ENCODE assay signal across 8 cellular contexts in genomic region chr22:50469377-50470305, GRCh38. TPM values are rescaled to one million over a fixed set of nuclear protein-coding genes. Genes with fewer than 3 reads are reported as not detected.
DNase-seq lines count a peak whose midpoint lies in the region; ATAC-seq, FAIRE-seq and TF ChIP-seq lines count a peak whose summit lies in the region.

No MANE protein-coding gene starts in this region.

- no peak overlapping the region for H4K5ac ChIP-seq in mesendoderm (ENCODE audit: low read length)

- no peak overlapping the region for H3K4ac ChIP-seq in mesendoderm (ENCODE audit: low read depth, low read length)

- H3K79me1 ChIP-seq in mesendoderm (ENCODE audit: low read length): peaks cover 32% of the 10 kb centered on the region

- no peak overlapping the region for H2BK15ac ChIP-seq in mesendoderm (replicated peaks; ENCODE audit: low read depth)

- H3K4me1 ChIP-seq in mesendoderm (ENCODE audit: control insufficient read depth, low read depth, low read length): peaks cover 12% of the 10 kb centered on the region
- peaks cover 52 to 65% (median 55%) of the 10 kb centered on the region in 4 donors for H3K4me1 ChIP-seq in stomach

- no peak for TF ChIP-seq POLR2A in stomach (IDR thresholded peaks at IDR 0.05)

- peaks cover 35% of the 10 kb centered on the region for H3K36me3 Mint-ChIP-seq in T-helper 2 cell treated with Interferon-gamma antibody and Interleukin-4, amounts not matched to agents 5 μg/mL and 100 μg/mL, for 36 hours (ENCODE audit: low read depth)

- H4K8ac ChIP-seq in mesendoderm (ENCODE audit: low read depth, low read length): no peak overlapping the region

- peaks cover 29% of the 10 kb centered on the region for H3K36me3 ChIP-seq in KOPT-K1 (ENCODE audit: insufficient read depth, low read length)
- peaks cover 6% of the 10 kb centered on the region for H3K36me3 ChIP-seq in mesendoderm (ENCODE audit: control insufficient read depth, insufficient read depth, low read length)
- peaks cover 33 to 38% (median 37%) of the 10 kb centered on the region in 4 donors for H3K36me3 ChIP-seq in stomach

- H2AK5ac ChIP-seq in mesendoderm (ENCODE audit: low read length): no peak overlapping the region

- H3K9me3 Mint-ChIP-seq in T-helper 2 cell treated with Interferon-gamma antibody and Interleukin-4, amounts not matched to agents 5 μg/mL and 100 μg/mL, for 36 hours: no peaks in the 10 kb centered on the region

- peaks cover 40% of the 10 kb centered on the region for H3K4me1 Mint-ChIP-seq in T-helper 2 cell treated with Interferon-gamma antibody and Interleukin-4, amounts not matched to agents 5 μg/mL and 100 μg/mL, for 36 hours (ENCODE audit: low read depth)

- peak overlapping the region; percentile 50 for H3K56ac ChIP-seq in mesendoderm (ENCODE audit: low read length)

- ATAC-seq in GM21723 (IDR thresholded peaks at IDR 0.05; ENCODE audit: unreplicated experiment): peak; percentile 55

- peak overlapping the region; percentile 36 for H3K9ac ChIP-seq in mesendoderm (ENCODE audit: low read length)

- peak overlapping the region; percentile 79 for H3K4me3 Mint-ChIP-seq in T-helper 2 cell treated with Interferon-gamma antibody and Interleukin-4, amounts not matched to agents 5 μg/mL and 100 μg/mL, for 36 hours

- TF ChIP-seq CTCF in stomach (IDR thresholded peaks at IDR 0.05): no peak
- no peak for TF ChIP-seq CTCF in D721Med (IDR thresholded peaks at IDR 0.05; ENCODE audit: insufficient read depth, missing control alignments)

- no peaks in the 10 kb centered on the region for H3K27me3 ChIP-seq in mesendoderm (ENCODE audit: insufficient read depth, low read length, poor library complexity)
- H3K27me3 ChIP-seq in stomach: no peaks in the 10 kb centered on the region

- H3K9me3 ChIP-seq in KOPT-K1 (ENCODE audit: insufficient read depth, low read length, poor library complexity, severe bottlenecking): no peaks in the 10 kb centered on the region
- no peaks in the 10 kb centered on the region for H3K9me3 ChIP-seq in stomach

- H3K27ac ChIP-seq in KOPT-K1 (ENCODE audit: low read depth, low read length, poor library complexity, severe bottlenecking) (peak overlapping the region; percentile 96), angular gyrus (ENCODE audit: low read depth, low read length) (peak overlapping the region; percentile 85), mesendoderm (ENCODE audit: low read depth, low read length) (no peak overlapping the region), stomach (peak overlapping the region; percentile 63 to 81 (median 68))

- no peak overlapping the region for H3K23ac ChIP-seq in mesendoderm (ENCODE audit: low read length)

- no peak overlapping the region for H3K4me3 ChIP-seq in mesendoderm (ENCODE audit: low read length)
- peak overlapping the region in 2 of 4 donors; percentile 7 to 26 for H3K4me3 ChIP-seq in stomach

- no peak overlapping the region for H3K18ac ChIP-seq in mesendoderm (ENCODE audit: low read length)

- no peaks in the 10 kb centered on the region for H3K27me3 Mint-ChIP-seq in T-helper 2 cell treated with Interferon-gamma antibody and Interleukin-4, amounts not matched to agents 5 μg/mL and 100 μg/mL, for 36 hours (ENCODE audit: low read depth)

- WGBS in mesendoderm (ENCODE audit: extremely low coverage, insufficient coverage, low lambda C conversion rate): no CpG with 5 or more reads among the region's 25 CpGs
- 7 to 38% (median 28%) methylated on average over 3 to 25 of the region's 25 CpGs for WGBS in stomach, 5 donors

- no peak for TF ChIP-seq EP300 in stomach (IDR thresholded peaks at IDR 0.05)

- H2BK120ac ChIP-seq in mesendoderm (ENCODE audit: low read depth, low read length): no peak overlapping the region

- H2BK5ac ChIP-seq in mesendoderm (ENCODE audit: low read length): no peak overlapping the region

- H3K27ac Mint-ChIP-seq in T-helper 2 cell treated with Interferon-gamma antibody and Interleukin-4, amounts not matched to agents 5 μg/mL and 100 μg/mL, for 36 hours: peak overlapping the region; percentile 90

- H3K79me2 ChIP-seq in mesendoderm (ENCODE audit: control insufficient read depth, insufficient read depth, low read length): peaks cover 56% of the 10 kb centered on the region

- no peak for FAIRE-seq in D721Med (lab: Jason Lieb, UNC)

- H3K4me2 ChIP-seq in mesendoderm (ENCODE audit: low read length): no peak overlapping the region

- DNase-seq in GF-D8 (lab: John Stamatoyannopoulos, UW): peak; percentile 93
- DNase-seq in T-helper 2 cell treated with Interferon-gamma antibody and Interleukin-4, amounts not matched to agents 5 μg/mL and 100 μg/mL, for 36 hours (ENCODE audit: low spot score): peak; percentile 90
- peak; percentile 80 for DNase-seq in mesendoderm
- peak; percentile 83 for DNase-seq in stomach
- no peak for DNase-seq in D721Med (ENCODE audit: insufficient read length, low spot score)

- intact Hi-C loops in stomach (cut with DNase I; ENCODE audit: low total_unique reads): no loop called here

RNA-seq across cellular contexts. Expression of gene SBF1, which starts 5.2 kb away (rescaled TPM):
- 15.8 TPM for polyA plus RNA-seq in mesendoderm (2013, experiment 1 of 2)
- 15.4 TPM for polyA plus RNA-seq in mesendoderm (2013, experiment 2 of 2)
- 100 to 1,000 TPM in 1 of 5 donors, 10 to 100 TPM in 4; 34.9 to 122 (median 65.2) TPM for total RNA-seq in stomach
- 10 to 100 TPM in 2 of 3 donors, 1 to 10 TPM in 1; 9.6 to 42.3 (median 25.0) TPM for polyA plus RNA-seq in stomach

RNA-seq across cellular contexts. Expression of gene ADM2, which starts 11.7 kb away (rescaled TPM):
- 3.5 TPM for polyA plus RNA-seq in mesendoderm (2013, experiment 1 of 2)
- polyA plus RNA-seq in mesendoderm (2013, experiment 2 of 2): 3.8 TPM
- 1 to 10 TPM in 1 of 5 donors, under 1 TPM in 1, not detected in 3; 0.37 to 1.3 TPM for total RNA-seq in stomach
- polyA plus RNA-seq in stomach: 1 to 10 TPM; 1.5 to 3.7 (median 1.6) TPM

RNA-seq across cellular contexts. Expression of gene MIOX, which starts 17.0 kb away (rescaled TPM):
- 0.08 TPM for polyA plus RNA-seq in mesendoderm (2013, experiment 1 of 2)
- polyA plus RNA-seq in mesendoderm (2013, experiment 2 of 2): 0.03 TPM
- total RNA-seq in stomach: not detected
- under 1 TPM in 1 of 3 donors, not detected in 2; 0.40 TPM for polyA plus RNA-seq in stomach

RNA-seq across cellular contexts. Expression of gene LMF2, which starts 37.9 kb away (rescaled TPM):
- 21.1 TPM for polyA plus RNA-seq in mesendoderm (2013, experiment 1 of 2)
- 20.8 TPM for polyA plus RNA-seq in mesendoderm (2013, experiment 2 of 2)
- 100 to 1,000 TPM in 1 of 5 donors, 10 to 100 TPM in 4; 11.9 to 212 (median 58.5) TPM for total RNA-seq in stomach
- polyA plus RNA-seq in stomach: 10 to 100 TPM; 13.1 to 73.4 (median 25.6) TPM

RNA-seq across cellular contexts. Expression of gene NCAPH2, which starts 38.4 kb away (rescaled TPM):
- 26.9 TPM for polyA plus RNA-seq in mesendoderm (2013, experiment 1 of 2)
- 27.3 TPM for polyA plus RNA-seq in mesendoderm (2013, experiment 2 of 2)
- total RNA-seq in stomach: 10 to 100 TPM; 12.9 to 34.8 (median 23.2) TPM
- polyA plus RNA-seq in stomach: 10 to 100 TPM; 34.5 to 47.9 (median 38.4) TPM
